Comparison of ENCODE assay signal across 4 cellular contexts in the genomic region with DNA sequence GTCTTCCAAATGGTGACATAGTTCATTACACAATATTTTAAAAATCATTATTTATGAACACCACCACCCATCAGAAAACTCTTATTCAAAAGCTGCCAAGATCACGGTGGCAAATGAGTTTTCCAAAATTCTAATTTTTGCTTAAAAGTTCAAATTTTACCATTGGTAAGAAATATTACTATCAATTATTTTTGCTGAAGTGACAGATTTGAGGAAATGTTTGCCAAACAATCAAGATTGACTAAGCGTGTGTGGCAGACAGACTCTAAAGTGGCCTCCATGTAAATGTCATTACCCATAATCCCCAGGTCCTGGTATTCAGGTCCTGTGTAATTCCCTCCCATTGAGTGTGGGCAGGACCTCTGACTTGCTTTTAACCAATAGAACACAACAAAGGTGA.
TF ChIP-seq lines count a peak whose summit lies in the region.

No MANE protein-coding gene starts in this region.

TF ChIP-seq in HepG2, 621 proteins besides CTCF, POLR2A, EP300 and RAD21:
- TF ChIP-seq MAFK (conservative IDR thresholded peaks at IDR 0.05 in 1 of 2, IDR thresholded peaks at IDR 0.05 in 1 of 2; ENCODE audit: low read length in 2 of 2) (peak; percentile 86 to 90), MAFF (IDR thresholded peaks at IDR 0.05; ENCODE audit: low read depth, low read length) (peak; percentile 91), ISL2 (CRISPR knock-in tag; IDR thresholded peaks at IDR 0.05) (no peak)
- TF ChIP-seq, protein P1, sequence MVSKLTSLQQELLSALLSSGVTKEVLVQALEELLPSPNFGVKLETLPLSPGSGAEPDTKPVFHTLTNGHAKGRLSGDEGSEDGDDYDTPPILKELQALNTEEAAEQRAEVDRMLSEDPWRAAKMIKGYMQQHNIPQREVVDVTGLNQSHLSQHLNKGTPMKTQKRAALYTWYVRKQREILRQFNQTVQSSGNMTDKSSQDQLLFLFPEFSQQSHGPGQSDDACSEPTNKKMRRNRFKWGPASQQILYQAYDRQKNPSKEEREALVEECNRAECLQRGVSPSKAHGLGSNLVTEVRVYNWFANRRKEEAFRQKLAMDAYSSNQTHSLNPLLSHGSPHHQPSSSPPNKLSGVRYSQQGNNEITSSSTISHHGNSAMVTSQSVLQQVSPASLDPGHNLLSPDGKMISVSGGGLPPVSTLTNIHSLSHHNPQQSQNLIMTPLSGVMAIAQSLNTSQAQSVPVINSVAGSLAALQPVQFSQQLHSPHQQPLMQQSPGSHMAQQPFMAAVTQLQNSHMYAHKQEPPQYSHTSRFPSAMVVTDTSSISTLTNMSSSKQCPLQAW (CRISPR knock-in tag; IDR thresholded peaks at IDR 0.05), result no peak
- TF ChIP-seq, protein P2, sequence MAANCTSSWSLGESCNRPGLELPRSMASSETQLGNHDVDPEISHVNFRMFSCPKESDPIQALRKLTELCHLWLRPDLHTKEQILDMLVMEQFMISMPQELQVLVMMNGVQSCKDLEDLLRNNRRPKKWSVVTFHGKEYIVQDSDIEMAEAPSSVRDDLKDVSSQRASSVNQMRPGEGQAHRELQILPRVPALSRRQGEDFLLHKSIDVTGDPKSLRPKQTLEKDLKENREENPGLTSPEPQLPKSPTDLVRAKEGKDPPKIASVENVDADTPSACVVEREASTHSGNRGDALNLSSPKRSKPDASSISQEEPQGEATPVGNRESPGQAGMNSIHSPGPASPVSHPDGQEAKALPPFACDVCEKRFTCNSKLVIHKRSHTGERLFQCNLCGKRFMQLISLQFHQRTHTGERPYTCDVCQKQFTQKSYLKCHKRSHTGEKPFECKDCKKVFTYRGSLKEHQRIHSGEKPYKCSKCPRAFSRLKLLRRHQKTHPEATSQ (CRISPR knock-in tag; IDR thresholded peaks at IDR 0.05; ENCODE audit: borderline replicate concordance), result no peak

TF ChIP-seq in IMR-90, 13 proteins besides CTCF, POLR2A, EP300 and RAD21:
- TF ChIP-seq MAFK (IDR thresholded peaks at IDR 0.05; ENCODE audit: low read depth, low read length) (peak; percentile 87), CEBPB (IDR thresholded peaks at IDR 0.05; ENCODE audit: low read depth, low read length) (no peak)

TF ChIP-seq in K562, 482 proteins besides CTCF, POLR2A, EP300 and RAD21 (continues in another document):
- TF ChIP-seq ZNF133 (CRISPR knock-in tag; IDR thresholded peaks at IDR 0.05), result no peak
- TF ChIP-seq, protein P3, sequence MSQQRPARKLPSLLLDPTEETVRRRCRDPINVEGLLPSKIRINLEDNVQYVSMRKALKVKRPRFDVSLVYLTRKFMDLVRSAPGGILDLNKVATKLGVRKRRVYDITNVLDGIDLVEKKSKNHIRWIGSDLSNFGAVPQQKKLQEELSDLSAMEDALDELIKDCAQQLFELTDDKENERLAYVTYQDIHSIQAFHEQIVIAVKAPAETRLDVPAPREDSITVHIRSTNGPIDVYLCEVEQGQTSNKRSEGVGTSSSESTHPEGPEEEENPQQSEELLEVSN (IDR thresholded peaks at IDR 0.05; ENCODE audit: borderline replicate concordance in 1 of 2, extremely low read depth in 1 of 2, insufficient read depth in 1 of 2, insufficient read length in 1 of 2, low read depth in 1 of 2, low read length in 1 of 2, poor library complexity in 1 of 2, severe bottlenecking in 1 of 2), result no peak
- no peak for TF ChIP-seq MYBL2 (IDR thresholded peaks at IDR 0.05; ENCODE audit: low read depth)
- no peak for TF ChIP-seq MYBL2 (CRISPR knock-in tag; IDR thresholded peaks at IDR 0.05; ENCODE audit: borderline replicate concordance)
- peak; percentile 66 for TF ChIP-seq C11orf30 (IDR thresholded peaks at IDR 0.05; ENCODE audit: low read depth)
- TF ChIP-seq TEAD4 (IDR thresholded peaks at IDR 0.05; ENCODE audit: low read length), result no peak
- no peak for TF ChIP-seq TEAD4 (CRISPR knock-in tag; IDR thresholded peaks at IDR 0.05; ENCODE audit: borderline replicate concordance)
- no peak for TF ChIP-seq ZSCAN32 (CRISPR knock-in tag; IDR thresholded peaks at IDR 0.05)
- no peak for TF ChIP-seq ZFPM2 (CRISPR knock-in tag; IDR thresholded peaks at IDR 0.05)
- no peak for TF ChIP-seq COPS2 (conservative IDR thresholded peaks at IDR 0.05)
- TF ChIP-seq RBM39 (optimal IDR thresholded peaks at IDR 0.05; ENCODE audit: low read depth, low read length), result no peak
- TF ChIP-seq MAFF (IDR thresholded peaks at IDR 0.05; ENCODE audit: low read length), result peak; percentile 81
- TF ChIP-seq TAL1 (IDR thresholded peaks at IDR 0.05), result no peak
- no peak for TF ChIP-seq TCF7L2 (IDR thresholded peaks at IDR 0.05; ENCODE audit: low read depth, low read length)
- no peak for TF ChIP-seq FOXK1 (CRISPR knock-in tag; IDR thresholded peaks at IDR 0.05; ENCODE audit: borderline replicate concordance)
- TF ChIP-seq, protein P4, sequence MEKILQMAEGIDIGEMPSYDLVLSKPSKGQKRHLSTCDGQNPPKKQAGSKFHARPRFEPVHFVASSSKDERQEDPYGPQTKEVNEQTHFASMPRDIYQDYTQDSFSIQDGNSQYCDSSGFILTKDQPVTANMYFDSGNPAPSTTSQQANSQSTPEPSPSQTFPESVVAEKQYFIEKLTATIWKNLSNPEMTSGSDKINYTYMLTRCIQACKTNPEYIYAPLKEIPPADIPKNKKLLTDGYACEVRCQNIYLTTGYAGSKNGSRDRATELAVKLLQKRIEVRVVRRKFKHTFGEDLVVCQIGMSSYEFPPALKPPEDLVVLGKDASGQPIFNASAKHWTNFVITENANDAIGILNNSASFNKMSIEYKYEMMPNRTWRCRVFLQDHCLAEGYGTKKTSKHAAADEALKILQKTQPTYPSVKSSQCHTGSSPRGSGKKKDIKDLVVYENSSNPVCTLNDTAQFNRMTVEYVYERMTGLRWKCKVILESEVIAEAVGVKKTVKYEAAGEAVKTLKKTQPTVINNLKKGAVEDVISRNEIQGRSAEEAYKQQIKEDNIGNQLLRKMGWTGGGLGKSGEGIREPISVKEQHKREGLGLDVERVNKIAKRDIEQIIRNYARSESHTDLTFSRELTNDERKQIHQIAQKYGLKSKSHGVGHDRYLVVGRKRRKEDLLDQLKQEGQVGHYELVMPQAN (IDR thresholded peaks at IDR 0.05; ENCODE audit: borderline replicate concordance), result no peak
- TF ChIP-seq MAFK (IDR thresholded peaks at IDR 0.05; ENCODE audit: low read length), result peak; percentile 68; the same call in 1 of the 2 replicates
- no peak for TF ChIP-seq NCOR1 (IDR thresholded peaks at IDR 0.05)
- TF ChIP-seq TCFL5 (CRISPR knock-in tag; conservative IDR thresholded peaks at IDR 0.05), result no peak
- TF ChIP-seq, protein P5, sequence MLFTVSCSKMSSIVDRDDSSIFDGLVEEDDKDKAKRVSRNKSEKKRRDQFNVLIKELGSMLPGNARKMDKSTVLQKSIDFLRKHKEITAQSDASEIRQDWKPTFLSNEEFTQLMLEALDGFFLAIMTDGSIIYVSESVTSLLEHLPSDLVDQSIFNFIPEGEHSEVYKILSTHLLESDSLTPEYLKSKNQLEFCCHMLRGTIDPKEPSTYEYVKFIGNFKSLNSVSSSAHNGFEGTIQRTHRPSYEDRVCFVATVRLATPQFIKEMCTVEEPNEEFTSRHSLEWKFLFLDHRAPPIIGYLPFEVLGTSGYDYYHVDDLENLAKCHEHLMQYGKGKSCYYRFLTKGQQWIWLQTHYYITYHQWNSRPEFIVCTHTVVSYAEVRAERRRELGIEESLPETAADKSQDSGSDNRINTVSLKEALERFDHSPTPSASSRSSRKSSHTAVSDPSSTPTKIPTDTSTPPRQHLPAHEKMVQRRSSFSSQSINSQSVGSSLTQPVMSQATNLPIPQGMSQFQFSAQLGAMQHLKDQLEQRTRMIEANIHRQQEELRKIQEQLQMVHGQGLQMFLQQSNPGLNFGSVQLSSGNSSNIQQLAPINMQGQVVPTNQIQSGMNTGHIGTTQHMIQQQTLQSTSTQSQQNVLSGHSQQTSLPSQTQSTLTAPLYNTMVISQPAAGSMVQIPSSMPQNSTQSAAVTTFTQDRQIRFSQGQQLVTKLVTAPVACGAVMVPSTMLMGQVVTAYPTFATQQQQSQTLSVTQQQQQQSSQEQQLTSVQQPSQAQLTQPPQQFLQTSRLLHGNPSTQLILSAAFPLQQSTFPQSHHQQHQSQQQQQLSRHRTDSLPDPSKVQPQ (CRISPR knock-in tag; IDR thresholded peaks at IDR 0.05; ENCODE audit: borderline replicate concordance), result no peak
- TF ChIP-seq, protein P6, sequence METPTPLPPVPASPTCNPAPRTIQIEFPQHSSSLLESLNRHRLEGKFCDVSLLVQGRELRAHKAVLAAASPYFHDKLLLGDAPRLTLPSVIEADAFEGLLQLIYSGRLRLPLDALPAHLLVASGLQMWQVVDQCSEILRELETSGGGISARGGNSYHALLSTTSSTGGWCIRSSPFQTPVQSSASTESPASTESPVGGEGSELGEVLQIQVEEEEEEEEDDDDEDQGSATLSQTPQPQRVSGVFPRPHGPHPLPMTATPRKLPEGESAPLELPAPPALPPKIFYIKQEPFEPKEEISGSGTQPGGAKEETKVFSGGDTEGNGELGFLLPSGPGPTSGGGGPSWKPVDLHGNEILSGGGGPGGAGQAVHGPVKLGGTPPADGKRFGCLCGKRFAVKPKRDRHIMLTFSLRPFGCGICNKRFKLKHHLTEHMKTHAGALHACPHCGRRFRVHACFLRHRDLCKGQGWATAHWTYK (CRISPR knock-in tag; IDR thresholded peaks at IDR 0.05), result no peak
- TF ChIP-seq EP400 (IDR thresholded peaks at IDR 0.05), result no peak
- no peak for TF ChIP-seq PTRF (tag; IDR thresholded peaks at IDR 0.05)

TF ChIP-seq in HEK293T, 16 proteins besides CTCF, POLR2A, EP300 and RAD21:
- TF ChIP-seq FOXM1 (IDR thresholded peaks at IDR 0.05; ENCODE audit: borderline replicate concordance) (no peak), FOXK2 (IDR thresholded peaks at IDR 0.05) (no peak), ARNT (IDR thresholded peaks at IDR 0.05) (no peak), TARDBP (IDR thresholded peaks at IDR 0.05) (no peak), ZNF384 (IDR thresholded peaks at IDR 0.05) (no peak), FOXA1 (IDR thresholded peaks at IDR 0.05) (no peak), SUZ12 (IDR thresholded peaks at IDR 0.05) (no peak), ELF4 (IDR thresholded peaks at IDR 0.05) (no peak), HDGF (IDR thresholded peaks at IDR 0.05; ENCODE audit: borderline replicate concordance) (no peak), LEF1 (IDR thresholded peaks at IDR 0.05; ENCODE audit: borderline replicate concordance) (no peak)
- TF ChIP-seq, protein P7, sequence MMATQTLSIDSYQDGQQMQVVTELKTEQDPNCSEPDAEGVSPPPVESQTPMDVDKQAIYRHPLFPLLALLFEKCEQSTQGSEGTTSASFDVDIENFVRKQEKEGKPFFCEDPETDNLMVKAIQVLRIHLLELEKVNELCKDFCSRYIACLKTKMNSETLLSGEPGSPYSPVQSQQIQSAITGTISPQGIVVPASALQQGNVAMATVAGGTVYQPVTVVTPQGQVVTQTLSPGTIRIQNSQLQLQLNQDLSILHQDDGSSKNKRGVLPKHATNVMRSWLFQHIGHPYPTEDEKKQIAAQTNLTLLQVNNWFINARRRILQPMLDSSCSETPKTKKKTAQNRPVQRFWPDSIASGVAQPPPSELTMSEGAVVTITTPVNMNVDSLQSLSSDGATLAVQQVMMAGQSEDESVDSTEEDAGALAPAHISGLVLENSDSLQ (IDR thresholded peaks at IDR 0.05), result no peak
